ENCODE assay signal across 7 cellular contexts in the genomic region with DNA sequence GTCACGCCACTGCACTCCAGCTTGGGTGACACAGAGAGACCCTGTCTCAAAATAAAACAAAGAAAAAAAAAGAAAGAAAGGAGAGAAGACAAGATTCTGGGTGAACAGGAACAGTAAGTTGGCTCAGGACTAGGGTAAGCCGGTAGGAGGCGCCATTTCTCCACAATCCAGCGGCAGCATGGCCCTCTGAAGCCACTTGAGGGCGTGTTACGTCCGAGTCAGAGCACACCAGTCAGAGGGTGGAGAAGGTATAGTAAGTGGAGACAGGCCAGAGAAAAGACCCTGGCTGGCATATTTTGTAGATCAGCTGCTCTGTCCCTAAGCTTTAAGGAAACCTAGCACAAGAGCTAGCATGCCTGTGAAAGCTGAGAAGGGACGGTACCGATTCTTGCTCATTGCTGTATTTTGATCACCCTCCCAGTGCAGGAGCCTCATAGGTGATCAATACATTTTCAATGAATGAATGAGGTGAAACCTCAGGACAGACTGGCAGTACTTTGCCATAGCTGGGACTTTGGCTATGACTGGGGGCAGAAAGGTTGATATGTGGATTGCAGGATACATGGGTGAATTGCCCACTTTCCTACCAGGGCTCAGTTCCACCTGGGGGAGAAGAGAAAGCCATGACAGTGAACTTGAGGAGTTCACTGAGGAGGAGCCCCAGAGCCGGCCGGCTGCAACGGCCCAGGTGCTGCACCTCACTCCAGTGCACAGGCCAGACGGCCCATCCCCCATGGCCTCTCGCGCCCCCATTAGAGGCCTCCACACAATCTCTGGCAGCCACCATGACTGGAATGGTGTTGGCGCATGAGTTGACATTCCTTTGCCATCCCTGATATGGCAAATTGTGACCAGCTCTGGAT. TPM values are rescaled to one million over a fixed set of nuclear protein-coding genes. Genes with fewer than 3 reads are reported as not detected.
DNase-seq lines count a peak whose midpoint lies in the region; ATAC-seq and TF ChIP-seq lines count a peak whose summit lies in the region.

No MANE protein-coding gene starts in this region.

- H3K4me3 ChIP-seq in GM12875 (ENCODE audit: low read depth, low read length) = no peak overlapping the region

- peak; percentile 99 for TF ChIP-seq CTCF in GM12875 (IDR thresholded peaks at IDR 0.05; ENCODE audit: borderline replicate concordance, insufficient read depth, low read depth, low read length)

- DNase-seq in NCI-H446 (lab: John Stamatoyannopoulos, UW) (peak; percentile 81 to 89), left lobe of liver (ENCODE audit: low spot score) (peak; percentile 62)
- DNase-seq in activated CD4-positive, CD25-positive, alpha-beta regulatory T cell treated with anti-CD3 and anti-CD28 coated beads, Interleukin-2, amount 50 U/mL, for 16 hours (ENCODE audit: low read depth, low spot score) = peak; percentile 76
- DNase-seq in central memory CD4-positive, alpha-beta T cell = peak; percentile 81
- peak; percentile 83 to 87 for DNase-seq in stimulated activated CD4-positive, alpha-beta T cell treated with anti-CD3 and anti-CD28 coated beads, Interleukin-4, amount 100 ng/mL, for 48 hours (ENCODE audit: low read depth in 2 of 2)

- ATAC-seq in HG03175 (IDR thresholded peaks at IDR 0.05; ENCODE audit: unreplicated experiment) (peak; percentile 76), left lobe of liver (peak; percentile 94)

RNA-seq across cellular contexts. Expression of a gene that starts 23.5 kb away (rescaled TPM):
- total RNA-seq in left lobe of liver = 0.83 TPM

RNA-seq across cellular contexts. Expression of a gene that starts 32.8 kb away (rescaled TPM):
- 5.4 TPM for total RNA-seq in left lobe of liver

RNA-seq across cellular contexts. Expression of a gene that starts 38.8 kb away (rescaled TPM):
- total RNA-seq in left lobe of liver = 0.25 TPM
